ENCODE assay signal across 37 cellular contexts in genomic region chr7:57250801-57251200, GRCh38.
"Had no signal": no experiment of that assay in that cellular context is flagged by ENCODE, and none has a peak within 500 bp of the region (broad histone marks: within the 10 kb centered on the region; RNA-seq: fewer than 3 reads in every experiment).

No MANE protein-coding gene starts in this region.

- H3K36me3 ChIP-seq: ascending aorta, cardiac muscle cell had no signal

- FAIRE-seq: bronchial epithelial cell, TTC549 had no signal

- H3K27ac ChIP-seq: ascending aorta, cardiac muscle cell, VCaP had no signal

- H3K27ac Mint-ChIP-seq: activated B cell treated with CpG ODN at 0.5 μM for 24 hours; activated CD4-positive, alpha-beta memory T cell treated with anti-CD3 and anti-CD28 coated beads for 36 hours; activated CD4-positive, alpha-beta T cell treated with anti-CD3 and anti-CD28 coated beads, Interleukin-2, amount 10 ng/mL, durations not matched to agents 24 days and 14 days; activated CD8-positive, alpha-beta memory T cell treated with anti-CD3 and anti-CD28 coated beads, Interleukin-2, amount 10 ng/mL, durations not matched to agents 7 days and 5 days; activated CD8-positive, alpha-beta T cell treated with anti-CD3 and anti-CD28 coated beads, Interleukin-2, amount 10 ng/mL, durations not matched to agents 7 days and 5 days; activated naive CD4-positive, alpha-beta T cell treated with anti-CD3 and anti-CD28 coated beads, Interleukin-2, amount 10 ng/mL, durations not matched to agents 7 days and 5 days; activated naive CD4-positive, alpha-beta T cell treated with anti-CD3 and anti-CD28 coated beads, Interleukin-2, amount 50 U/mL, for 24 hours; activated naive CD8-positive, alpha-beta T cell; activated naive CD8-positive, alpha-beta T cell treated with anti-CD3 and anti-CD28 coated beads, Interleukin-2, amount 10 ng/mL, durations not matched to agents 7 days and 5 days; activated naive CD8-positive, alpha-beta T cell treated with anti-CD3 and anti-CD28 coated beads, Interleukin-2, amount 50 U/mL, for 24 hours; activated T-cell treated with anti-CD3 and anti-CD28 coated beads, Interleukin-2, amount 50 U/mL, for 24 hours; activated T-helper 2 cell treated with anti-CD3 and anti-CD28 coated beads, Interferon-gamma antibody, Interleukin-2, Interleukin-4, amounts not matched to agents 10 μg/mL and 5 μg/mL and 100 μg/mL, durations not matched to agents 14 hours and 24 hours and 36 hours; brain; T-helper 1 cell treated with Interleukin-12 subunit alpha and Interleukin-12 subunit beta and Interleukin-4 antibody, amounts not matched to agents 30 μg/mL and 1 μg/mL, for 36 hours; T-helper 2 cell treated with Interferon-gamma antibody and Interleukin-4, amounts not matched to agents 5 μg/mL and 100 μg/mL, for 36 hours had no signal

- H3K4me3 ChIP-seq: ascending aorta, cardiac muscle cell had no signal

- H3K36me3 Mint-ChIP-seq: activated CD4-positive, alpha-beta memory T cell treated with anti-CD3 and anti-CD28 coated beads for 36 hours; activated CD8-positive, alpha-beta memory T cell treated with anti-CD3 and anti-CD28 coated beads, Interleukin-2, amount 10 ng/mL, durations not matched to agents 7 days and 5 days; activated naive CD4-positive, alpha-beta T cell treated with anti-CD3 and anti-CD28 coated beads, Interleukin-2, amount 10 ng/mL, durations not matched to agents 7 days and 5 days; activated naive CD8-positive, alpha-beta T cell; activated naive CD8-positive, alpha-beta T cell treated with anti-CD3 and anti-CD28 coated beads, Interleukin-2, amount 10 ng/mL, durations not matched to agents 7 days and 5 days; brain had no signal

- H3K27me3 Mint-ChIP-seq: activated B cell treated with CpG ODN at 0.5 μM for 24 hours; activated CD4-positive, alpha-beta memory T cell treated with anti-CD3 and anti-CD28 coated beads for 36 hours; activated CD4-positive, alpha-beta T cell treated with anti-CD3 and anti-CD28 coated beads, Interleukin-2, amount 10 ng/mL, durations not matched to agents 24 days and 14 days; activated CD8-positive, alpha-beta memory T cell treated with anti-CD3 and anti-CD28 coated beads, Interleukin-2, amount 10 ng/mL, durations not matched to agents 7 days and 5 days; activated naive CD4-positive, alpha-beta T cell treated with anti-CD3 and anti-CD28 coated beads, Interleukin-2, amount 10 ng/mL, durations not matched to agents 7 days and 5 days; activated naive CD4-positive, alpha-beta T cell treated with anti-CD3 and anti-CD28 coated beads, Interleukin-2, amount 50 U/mL, for 24 hours; activated naive CD8-positive, alpha-beta T cell; activated naive CD8-positive, alpha-beta T cell treated with anti-CD3 and anti-CD28 coated beads, Interleukin-2, amount 10 ng/mL, durations not matched to agents 7 days and 5 days; activated naive CD8-positive, alpha-beta T cell treated with anti-CD3 and anti-CD28 coated beads, Interleukin-2, amount 50 U/mL, for 24 hours; activated T-cell treated with anti-CD3 and anti-CD28 coated beads, Interleukin-2, amount 50 U/mL, for 24 hours; brain had no signal

- H3K27me3 ChIP-seq: ascending aorta, cardiac muscle cell had no signal

- ATAC-seq: activated CD8-positive, alpha-beta memory T cell treated with anti-CD3 and anti-CD28 coated beads, Interleukin-2, amount 10 ng/mL, durations not matched to agents 7 days and 5 days; activated CD8-positive, alpha-beta T cell treated with anti-CD3 and anti-CD28 coated beads, Interleukin-2, amount 10 ng/mL, durations not matched to agents 7 days and 5 days; activated naive CD8-positive, alpha-beta T cell treated with anti-CD3 and anti-CD28 coated beads, Interleukin-2, amount 50 U/mL, for 24 hours had no signal

- H3K4me1 Mint-ChIP-seq: activated B cell treated with CpG ODN at 0.5 μM for 24 hours; activated CD4-positive, alpha-beta T cell treated with anti-CD3 and anti-CD28 coated beads, Interleukin-2, amount 10 ng/mL, durations not matched to agents 24 days and 14 days; activated CD8-positive, alpha-beta memory T cell treated with anti-CD3 and anti-CD28 coated beads, Interleukin-2, amount 10 ng/mL, durations not matched to agents 7 days and 5 days; activated naive CD4-positive, alpha-beta T cell treated with anti-CD3 and anti-CD28 coated beads, Interleukin-2, amount 10 ng/mL, durations not matched to agents 7 days and 5 days; activated naive CD4-positive, alpha-beta T cell treated with anti-CD3 and anti-CD28 coated beads, Interleukin-2, amount 50 U/mL, for 24 hours; activated naive CD8-positive, alpha-beta T cell treated with anti-CD3 and anti-CD28 coated beads, Interleukin-2, amount 10 ng/mL, durations not matched to agents 7 days and 5 days; activated naive CD8-positive, alpha-beta T cell treated with anti-CD3 and anti-CD28 coated beads, Interleukin-2, amount 50 U/mL, for 24 hours; brain had no signal

- DNase-seq: activated B cell treated with CpG ODN at 0.5 μM for 24 hours; activated CD4-positive, alpha-beta memory T cell treated with anti-CD3 and anti-CD28 coated beads for 36 hours; activated CD4-positive, alpha-beta T cell treated with anti-CD3 and anti-CD28 coated beads for 4 hours; activated CD4-positive, alpha-beta T cell treated with anti-CD3 and anti-CD28 coated beads, Interleukin-2, amount 10 ng/mL, durations not matched to agents 24 days and 14 days; activated CD4-positive, alpha-beta T cell treated with anti-CD3 and anti-CD28 coated beads, Interleukin-2, amount 50 U/mL, for 1 hour; activated CD4-positive, alpha-beta T cell treated with anti-CD3 and anti-CD28 coated beads, Interleukin-2, amount 50 U/mL, for 4 hours; activated CD4-positive, CD25-positive, alpha-beta regulatory T cell treated with anti-CD3 and anti-CD28 coated beads, Interleukin-2, amount 50 U/mL, for 72 hours; activated CD8-positive, alpha-beta memory T cell treated with anti-CD3 and anti-CD28 coated beads for 24 hours; activated CD8-positive, alpha-beta memory T cell treated with anti-CD3 and anti-CD28 coated beads, Interleukin-2, amount 10 ng/mL, durations not matched to agents 7 days and 5 days; activated CD8-positive, alpha-beta memory T cell treated with anti-CD3 and anti-CD28 coated beads, Interleukin-2, amount 50 U/mL, for 48 hours; activated CD8-positive, alpha-beta T cell treated with anti-CD3 and anti-CD28 coated beads, Interleukin-2, amount 10 ng/mL, durations not matched to agents 7 days and 5 days; activated effector memory CD4-positive, alpha-beta T cell treated with Interleukin-2 at 50 U/mL for 16 hours; activated gamma-delta T cell; activated naive CD4-positive, alpha-beta T cell treated with anti-CD3 and anti-CD28 coated beads, Interleukin-2, amount 10 ng/mL, durations not matched to agents 7 days and 5 days; activated naive CD4-positive, alpha-beta T cell treated with Interleukin-2 at 50 U/mL for 16 hours; activated naive CD8-positive, alpha-beta T cell treated with anti-CD3 and anti-CD28 coated beads, Interleukin-2, amount 10 ng/mL, durations not matched to agents 7 days and 5 days; activated naive CD8-positive, alpha-beta T cell treated with anti-CD3 and anti-CD28 coated beads, Interleukin-2, amount 50 U/mL, for 24 hours; activated T-cell treated with anti-CD3 and anti-CD28 coated beads, Interleukin-2, amount 50 U/mL, for 24 hours; activated T-cell treated with anti-CD3 and anti-CD28 coated beads, Interleukin-2, amount 50 U/mL, for 48 hours; amygdala; anterior cingulate cortex; caudate nucleus; SW 1271; T-helper 1 cell; T-helper 2 cell; T-helper 9 cell had no signal

- H3K4me3 Mint-ChIP-seq: activated B cell treated with CpG ODN at 0.5 μM for 24 hours; activated CD4-positive, alpha-beta memory T cell treated with anti-CD3 and anti-CD28 coated beads for 36 hours; activated CD4-positive, alpha-beta T cell treated with anti-CD3 and anti-CD28 coated beads, Interleukin-2, amount 10 ng/mL, durations not matched to agents 24 days and 14 days; activated CD8-positive, alpha-beta memory T cell treated with anti-CD3 and anti-CD28 coated beads, Interleukin-2, amount 10 ng/mL, durations not matched to agents 7 days and 5 days; activated CD8-positive, alpha-beta T cell treated with anti-CD3 and anti-CD28 coated beads, Interleukin-2, amount 10 ng/mL, durations not matched to agents 7 days and 5 days; activated naive CD4-positive, alpha-beta T cell treated with anti-CD3 and anti-CD28 coated beads, Interleukin-2, amount 10 ng/mL, durations not matched to agents 7 days and 5 days; activated naive CD4-positive, alpha-beta T cell treated with anti-CD3 and anti-CD28 coated beads, Interleukin-2, amount 50 U/mL, for 24 hours; activated naive CD8-positive, alpha-beta T cell; activated naive CD8-positive, alpha-beta T cell treated with anti-CD3 and anti-CD28 coated beads, Interleukin-2, amount 10 ng/mL, durations not matched to agents 7 days and 5 days; activated naive CD8-positive, alpha-beta T cell treated with anti-CD3 and anti-CD28 coated beads, Interleukin-2, amount 50 U/mL, for 24 hours; activated T-cell treated with anti-CD3 and anti-CD28 coated beads, Interleukin-2, amount 50 U/mL, for 24 hours; brain; T-helper 1 cell treated with Interleukin-12 subunit alpha and Interleukin-12 subunit beta and Interleukin-4 antibody, amounts not matched to agents 30 μg/mL and 1 μg/mL, for 36 hours; T-helper 2 cell treated with Interferon-gamma antibody and Interleukin-4, amounts not matched to agents 5 μg/mL and 100 μg/mL, for 36 hours had no signal

- H3K4me1 ChIP-seq: ascending aorta had no signal
